32 cellular contexts compared by ENCODE assay signal in the genomic region with DNA sequence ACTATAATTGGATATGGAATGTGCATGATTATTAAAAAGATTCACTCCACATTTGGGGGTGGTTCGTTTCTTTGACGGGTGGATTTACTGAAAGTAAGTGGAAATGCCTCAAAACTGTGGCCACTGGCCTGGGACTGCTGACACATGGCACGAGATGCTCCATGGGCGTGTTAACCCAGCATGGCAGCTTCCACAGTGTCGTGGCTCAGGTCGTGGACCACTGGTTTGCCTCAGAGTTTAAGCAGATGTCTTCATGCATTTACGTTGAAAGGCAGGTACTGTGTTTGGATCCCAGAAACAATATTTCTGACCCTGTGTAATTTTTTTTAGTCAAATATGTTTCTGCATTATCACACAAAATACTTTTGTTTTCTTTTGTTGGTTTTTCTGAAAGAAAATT.
"Had no signal": no experiment of that assay in that cellular context is flagged by ENCODE, and none has a peak within 500 bp of the region (broad histone marks: within the 10 kb centered on the region; RNA-seq: fewer than 3 reads in every experiment).

No MANE protein-coding gene starts in this region.

- H3K27ac ChIP-seq: adrenal gland, body of pancreas, brain microvascular endothelial cell, breast epithelium, VCaP had no signal

- H3K4me3 ChIP-seq: adrenal gland, body of pancreas, breast epithelium had no signal

- H3K4me1 ChIP-seq: adrenal gland, body of pancreas, breast epithelium had no signal

- H3K36me3 ChIP-seq: adrenal gland, brain microvascular endothelial cell, breast epithelium had no signal

- H3K9me3 ChIP-seq: adrenal gland, body of pancreas, breast epithelium had no signal

- ATAC-seq: activated CD8-positive, alpha-beta T cell treated with anti-CD3 and anti-CD28 coated beads for 36 hours; activated naive CD4-positive, alpha-beta T cell treated with anti-CD3 and anti-CD28 coated beads, Interleukin-2, amount 50 U/mL, for 72 hours; activated T-cell treated with anti-CD3 and anti-CD28 coated beads, Interleukin-2, amount 50 U/mL, for 4 hours; activated T-cell treated with anti-CD3 and anti-CD28 coated beads, Interleukin-2, amount 50 U/mL, for 72 hours; activated T-helper 17 cell treated with anti-CD3 and anti-CD28 coated beads, Interleukin-2, amount 50 U/mL, for 72 hours; body of pancreas; T-cell; T-helper 17 cell had no signal

- DNase-seq: activated B cell treated with CpG ODN at 0.5 μM for 24 hours; activated CD4-positive, alpha-beta memory T cell treated with anti-CD3 and anti-CD28 coated beads for 36 hours; activated CD4-positive, alpha-beta T cell treated with anti-CD3 and anti-CD28 coated beads for 4 hours; activated CD4-positive, alpha-beta T cell treated with anti-CD3 and anti-CD28 coated beads, Interleukin-2, amount 10 ng/mL, durations not matched to agents 24 days and 14 days; activated CD4-positive, alpha-beta T cell treated with anti-CD3 and anti-CD28 coated beads, Interleukin-2, amount 50 U/mL, for 1 hour; activated CD4-positive, alpha-beta T cell treated with anti-CD3 and anti-CD28 coated beads, Interleukin-2, amount 50 U/mL, for 4 hours; activated CD4-positive, CD25-positive, alpha-beta regulatory T cell treated with anti-CD3 and anti-CD28 coated beads, Interleukin-2, amount 50 U/mL, for 72 hours; activated CD8-positive, alpha-beta memory T cell treated with anti-CD3 and anti-CD28 coated beads, Interleukin-2, amount 50 U/mL, for 4 hours; activated CD8-positive, alpha-beta T cell treated with anti-CD3 and anti-CD28 coated beads for 36 hours; activated effector memory CD4-positive, alpha-beta T cell treated with anti-CD3 and anti-CD28 coated beads, Interleukin-2, amount 50 U/mL, for 16 hours; activated gamma-delta T cell treated with Interleukin-2 at 50 U/mL for 16 hours; activated naive CD4-positive, alpha-beta T cell; activated naive CD4-positive, alpha-beta T cell treated with anti-CD3 and anti-CD28 coated beads for 36 hours; activated naive CD4-positive, alpha-beta T cell treated with anti-CD3 and anti-CD28 coated beads, Interleukin-2, amount 50 U/mL, for 16 hours; activated naive CD8-positive, alpha-beta T cell treated with anti-CD3 and anti-CD28 coated beads for 36 hours; activated T-cell treated with anti-CD3 and anti-CD28 coated beads for 4 hours; activated T-cell treated with anti-CD3 and anti-CD28 coated beads, Interleukin-2, amount 50 U/mL, for 1 hour; activated T-cell treated with anti-CD3 and anti-CD28 coated beads, Interleukin-2, amount 50 U/mL, for 4 hours; activated T-cell treated with anti-CD3 and anti-CD28 coated beads, Interleukin-2, amount 50 U/mL, for 72 hours; amniotic stem cell; aorta; body of pancreas; brain microvascular endothelial cell; central memory CD4-positive, alpha-beta T cell; T-cell; T-helper 17 cell; T-helper 9 cell had no signal

- H3K27me3 ChIP-seq: adrenal gland, body of pancreas, brain microvascular endothelial cell, breast epithelium had no signal
